In genomic region chr4:181860157-181860556, GRCh38 we compare ENCODE assay signal across 20 cellular contexts.
DNase-seq lines count a peak whose midpoint lies in the region; ATAC-seq and TF ChIP-seq lines count a peak whose summit lies in the region.
"Had no signal": no experiment of that assay in that cellular context is flagged by ENCODE, and none has a peak within 500 bp of the region (broad histone marks: within the 10 kb centered on the region; RNA-seq: fewer than 3 reads in every experiment).

No MANE protein-coding gene starts in this region.

- H3K4me3 Mint-ChIP-seq in MCF 10A (ENCODE audit: unreplicated experiment), result no peak overlapping the region
- H3K4me3 Mint-ChIP-seq: activated CD4-positive, alpha-beta T cell treated with anti-CD3 and anti-CD28 coated beads for 36 hours; activated naive CD4-positive, alpha-beta T cell treated with anti-CD3 and anti-CD28 coated beads, Interleukin-2, amount 50 U/mL, for 24 hours; endodermal cell; IgD-negative memory B cell; stimulated activated effector memory CD8-positive, alpha-beta T cell treated with anti-CD3 and anti-CD28 coated beads, Interleukin-12 subunit alpha, Interleukin-12 subunit beta, amount 100 ng/mL, for 72 hours had no signal

- no peaks in the 10 kb centered on the region for H3K27me3 Mint-ChIP-seq in MCF 10A (ENCODE audit: insufficient read depth, unreplicated experiment)
- H3K27me3 Mint-ChIP-seq: activated CD4-positive, alpha-beta T cell treated with anti-CD3 and anti-CD28 coated beads for 36 hours had no signal

- H3K4me3 ChIP-seq in fibroblast of pulmonary artery (replicated peaks; ENCODE audit: low read depth, low read length) (no peak overlapping the region), skeletal muscle cell (ENCODE audit: low read depth, low read length) (no peak overlapping the region)
- H3K4me3 ChIP-seq: SJSA1, skin epidermis, transverse colon had no signal

- peaks cover 7% of the 10 kb centered on the region for H3K36me3 Mint-ChIP-seq in MCF 10A (ENCODE audit: insufficient read depth, unreplicated experiment)
- H3K36me3 Mint-ChIP-seq: activated naive CD4-positive, alpha-beta T cell treated with anti-CD3 and anti-CD28 coated beads, Interleukin-2, amount 50 U/mL, for 24 hours; IgD-negative memory B cell; stimulated activated effector memory CD8-positive, alpha-beta T cell treated with anti-CD3 and anti-CD28 coated beads, Interleukin-12 subunit alpha, Interleukin-12 subunit beta, amount 100 ng/mL, for 72 hours had no signal

- TF ChIP-seq CTCF in fibroblast of pulmonary artery (IDR thresholded peaks at IDR 0.05; ENCODE audit: low read length, missing control alignments), result no peak
- no peak for TF ChIP-seq CTCF in MCF 10A (IDR thresholded peaks at IDR 0.05; ENCODE audit: unreplicated experiment)

- intact Hi-C loops in MCF 10A (cut with micrococcal nuclease), result no loop called here

- no peak overlapping the region for H3K27ac Mint-ChIP-seq in MCF 10A (ENCODE audit: low read depth, unreplicated experiment)
- H3K27ac Mint-ChIP-seq: activated CD4-positive, alpha-beta T cell treated with anti-CD3 and anti-CD28 coated beads for 36 hours; activated naive CD4-positive, alpha-beta T cell treated with anti-CD3 and anti-CD28 coated beads, Interleukin-2, amount 50 U/mL, for 24 hours; endodermal cell; IgD-negative memory B cell; stimulated activated effector memory CD8-positive, alpha-beta T cell treated with anti-CD3 and anti-CD28 coated beads, Interleukin-12 subunit alpha, Interleukin-12 subunit beta, amount 100 ng/mL, for 72 hours had no signal

- POLR2A ChIA-PET in MCF 10A (lab: Yijun Ruan, JAX), result interaction anchor here (0.7 kb wide), 1 partner anchor 17 kb away, joined by 4 read pairs; no protein-coding TSS in a partner anchor

- peaks cover 6% of the 10 kb centered on the region for H3K4me1 Mint-ChIP-seq in MCF 10A (ENCODE audit: insufficient read depth, unreplicated experiment)
- H3K4me1 Mint-ChIP-seq: activated CD4-positive, alpha-beta T cell treated with anti-CD3 and anti-CD28 coated beads for 36 hours; activated naive CD4-positive, alpha-beta T cell treated with anti-CD3 and anti-CD28 coated beads, Interleukin-2, amount 50 U/mL, for 24 hours; IgD-negative memory B cell; stimulated activated effector memory CD8-positive, alpha-beta T cell treated with anti-CD3 and anti-CD28 coated beads, Interleukin-12 subunit alpha, Interleukin-12 subunit beta, amount 100 ng/mL, for 72 hours had no signal

- BruUV-seq in MCF 10A (replicated peaks; lab: Mats Ljungman, UMichigan), result no TSS peak

- ATAC-seq in GM21529 (IDR thresholded peaks at IDR 0.05; ENCODE audit: unreplicated experiment), result no peak
- ATAC-seq: activated CD4-positive, alpha-beta T cell treated with anti-CD3 and anti-CD28 coated beads for 36 hours; HCT116; stimulated activated effector memory CD8-positive, alpha-beta T cell treated with anti-CD3 and anti-CD28 coated beads, Interleukin-12 subunit alpha, Interleukin-12 subunit beta, amount 100 ng/mL, for 72 hours had no signal

- DNase-seq in NCI-H510A treated with DMSO at 0.1 percent for 48 hours (lab: John Stamatoyannopoulos, UW) (peak; percentile 9), NCI-H510A (lab: John Stamatoyannopoulos, UW) (no peak), SK-N-DZ (ENCODE audit: low spot score) (peak; percentile 73), fibroblast of pulmonary artery (ENCODE audit: low read depth) (peak; percentile 27), skeletal muscle cell (ENCODE audit: low read depth) (peak; percentile 39), MCF 10A (ENCODE audit: unreplicated experiment) (no peak), HPDE6-E6E7 (ENCODE audit: extremely low spot score) (no peak)
- DNase-seq: activated CD4-positive, alpha-beta T cell treated with anti-CD3 and anti-CD28 coated beads for 36 hours; endodermal cell; islet precursor cell; NCI-H1092 treated with DMSO at 0.1 percent for 48 hours; nucleus accumbens; transverse colon had no signal

- CTCF ChIA-PET in MCF 10A (lab: Yijun Ruan, JAX), result no interaction called here

- H3K9me3 Mint-ChIP-seq in MCF 10A (ENCODE audit: unreplicated experiment), result no peaks in the 10 kb centered on the region
- H3K9me3 Mint-ChIP-seq: endodermal cell had no signal

Comparison
In these comparisons a context has a peak if more than half of its experiments do, and no peak if none do; other contexts are left out.
1. DNase-seq: peak in NCI-H510A treated with DMSO at 0.1 percent for 48 hours (single experiment), SK-N-DZ (single experiment), fibroblast of pulmonary artery (single experiment) and skeletal muscle cell (single experiment); none in NCI-H510A (single experiment), MCF 10A (single experiment) and HPDE6-E6E7 (single experiment).